In genomic region chr9:1997646-1998045, GRCh38 we compare ENCODE assay signal across 25 cellular contexts.
"Had no signal": no experiment of that assay in that cellular context is flagged by ENCODE, and none has a peak within 500 bp of the region (broad histone marks: within the 10 kb centered on the region; RNA-seq: fewer than 3 reads in every experiment).

No MANE protein-coding gene starts in this region.

- H3K9me3 Mint-ChIP-seq: dendritic cell treated with granulocyte-macrophage colony-stimulating factor and Interleukin-4, amounts not matched to agents 40 ng/mL and 50 ng/mL, for 4 days; effector memory CD8-positive, alpha-beta T cell; endodermal cell had no signal

- H3K4me3 Mint-ChIP-seq: dendritic cell treated with granulocyte-macrophage colony-stimulating factor and Interleukin-4, amounts not matched to agents 40 ng/mL and 50 ng/mL, for 4 days; effector memory CD8-positive, alpha-beta T cell; endodermal cell had no signal

- H3K36me3 ChIP-seq: colonic mucosa, esophagus muscularis mucosa, esophagus squamous epithelium, gastrocnemius medialis, gastroesophageal sphincter, heart left ventricle, heart right ventricle had no signal

- H3K27ac Mint-ChIP-seq: dendritic cell treated with granulocyte-macrophage colony-stimulating factor and Interleukin-4, amounts not matched to agents 40 ng/mL and 50 ng/mL, for 4 days; effector memory CD8-positive, alpha-beta T cell; endodermal cell had no signal

- H3K4me3 ChIP-seq: colonic mucosa, coronary artery, dorsolateral prefrontal cortex, esophagus muscularis mucosa, esophagus squamous epithelium, gastrocnemius medialis, gastroesophageal sphincter, heart left ventricle, heart right ventricle had no signal

- ATAC-seq: effector memory CD8-positive, alpha-beta T cell; esophagus mucosa; foreskin keratinocyte; gastrocnemius medialis; gastroesophageal sphincter; heart left ventricle; heart right ventricle had no signal

- H3K9me3 ChIP-seq: colonic mucosa, esophagus muscularis mucosa, esophagus squamous epithelium, gastrocnemius medialis, gastroesophageal sphincter, heart left ventricle, heart right ventricle had no signal

- H3K4me1 ChIP-seq: colonic mucosa, esophagus muscularis mucosa, esophagus squamous epithelium, foreskin keratinocyte, gastrocnemius medialis, gastroesophageal sphincter, heart left ventricle, heart right ventricle had no signal

- H3K27me3 ChIP-seq: colonic mucosa, dorsolateral prefrontal cortex, esophagus muscularis mucosa, esophagus squamous epithelium, gastrocnemius medialis, gastroesophageal sphincter had no signal

- DNase-seq: colonic mucosa; cortex of kidney; dermis blood vessel endothelial cell; dorsolateral prefrontal cortex; effector CD4-positive, alpha-beta T cell; effector CD8-positive, alpha-beta T cell; effector memory CD4-positive, alpha-beta T cell; effector memory CD8-positive, alpha-beta T cell; erythroblast; esophagus squamous epithelium; foreskin fibroblast; foreskin keratinocyte; foreskin melanocyte; gastrocnemius medialis; glutamatergic neuron; head of caudate nucleus; heart left ventricle; heart right ventricle had no signal

- H3K27ac ChIP-seq: colonic mucosa, coronary artery, dorsolateral prefrontal cortex, epithelial cell of prostate, esophagus muscularis mucosa, esophagus squamous epithelium, foreskin keratinocyte, gastrocnemius medialis, gastroesophageal sphincter, heart left ventricle, heart right ventricle had no signal
